In genomic region chr2:222998459-222998858, GRCh38 we compare ENCODE assay signal across 1 cellular context.
TF ChIP-seq lines count a peak whose summit lies in the region.

No MANE protein-coding gene starts in this region.

TF ChIP-seq in SK-N-SH, 30 proteins besides CTCF, POLR2A, EP300 and RAD21 (continued from another document):
- TF ChIP-seq TAF1 (IDR thresholded peaks at IDR 0.05; ENCODE audit: borderline replicate concordance, low read depth, low read length) (no peak), RFX5 (IDR thresholded peaks at IDR 0.05; ENCODE audit: low read length) (no peak), YY1 (IDR thresholded peaks at IDR 0.05; ENCODE audit: low read depth) (no peak), ZBTB33 (IDR thresholded peaks at IDR 0.05; ENCODE audit: borderline replicate concordance, low read depth) (no peak), ELF1 (IDR thresholded peaks at IDR 0.05) (no peak), SIN3A (IDR thresholded peaks at IDR 0.05; ENCODE audit: borderline replicate concordance, low read depth, low read length) (no peak), EZH2phosphoT487 (IDR thresholded peaks at IDR 0.05; ENCODE audit: borderline replicate concordance, low read depth) (no peak)
- TF ChIP-seq, protein P1, sequence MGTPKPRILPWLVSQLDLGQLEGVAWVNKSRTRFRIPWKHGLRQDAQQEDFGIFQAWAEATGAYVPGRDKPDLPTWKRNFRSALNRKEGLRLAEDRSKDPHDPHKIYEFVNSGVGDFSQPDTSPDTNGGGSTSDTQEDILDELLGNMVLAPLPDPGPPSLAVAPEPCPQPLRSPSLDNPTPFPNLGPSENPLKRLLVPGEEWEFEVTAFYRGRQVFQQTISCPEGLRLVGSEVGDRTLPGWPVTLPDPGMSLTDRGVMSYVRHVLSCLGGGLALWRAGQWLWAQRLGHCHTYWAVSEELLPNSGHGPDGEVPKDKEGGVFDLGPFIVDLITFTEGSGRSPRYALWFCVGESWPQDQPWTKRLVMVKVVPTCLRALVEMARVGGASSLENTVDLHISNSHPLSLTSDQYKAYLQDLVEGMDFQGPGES (IDR thresholded peaks at IDR 0.05; ENCODE audit: low read depth, low read length), result no peak
